Comparison of ENCODE assay signal across 16 cellular contexts in genomic region chr1:246680696-246681127, GRCh38. TPM values are rescaled to one million over a fixed set of nuclear protein-coding genes. Genes with fewer than 3 reads are reported as not detected.
DNase-seq lines count a peak whose midpoint lies in the region; ATAC-seq and TF ChIP-seq lines count a peak whose summit lies in the region.
"Had no signal": no experiment of that assay in that cellular context is flagged by ENCODE, and none has a peak within 500 bp of the region (broad histone marks: within the 10 kb centered on the region; RNA-seq: fewer than 3 reads in every experiment).

No MANE protein-coding gene starts in this region.

- DNase-seq in WERI-Rb-1 (peak; percentile 98), left ventricle myocardium superior (no peak), gastrocnemius medialis (no peak), A673 (ENCODE audit: low spot score) (no peak), WTC11 (ENCODE audit: low spot score) (no peak)
- no peak for DNase-seq in activated naive CD4-positive, alpha-beta T cell treated with anti-CD3 and anti-CD28 coated beads, Interleukin-2, amount 50 U/mL, for 16 hours
- DNase-seq in stimulated activated naive CD8-positive, alpha-beta T cell treated with anti-CD3 and anti-CD28 coated beads, Interleukin-15, Interleukin-2, amounts not matched to agents 100 U/mL and 50 U/mL, for 24 hours: no peak
- DNase-seq: activated CD4-positive, alpha-beta T cell treated with anti-CD3 and anti-CD28 coated beads for 36 hours; mesendoderm; NK-92 treated with Interleukin-12 subunit alpha and Interleukin-12 subunit beta, amount 100 ng/mL, for 24 hours; stimulated activated naive CD4-positive, alpha-beta T cell; uterus had no signal

- no peak overlapping the region for H3K27ac Mint-ChIP-seq in WTC11
- H3K27ac Mint-ChIP-seq: activated CD4-positive, alpha-beta T cell treated with anti-CD3 and anti-CD28 coated beads for 36 hours; activated naive CD8-positive, alpha-beta T cell had no signal

- no peaks in the 10 kb centered on the region for H3K36me3 Mint-ChIP-seq in WTC11

- no peaks in the 10 kb centered on the region for H3K79me2 ChIP-seq in DOHH2 (ENCODE audit: control insufficient read depth, low read length)

- no peak overlapping the region for H3K4me3 Mint-ChIP-seq in WTC11
- H3K4me3 Mint-ChIP-seq: activated CD4-positive, alpha-beta T cell treated with anti-CD3 and anti-CD28 coated beads for 36 hours; activated naive CD8-positive, alpha-beta T cell had no signal

- no peaks in the 10 kb centered on the region for H3K9me3 Mint-ChIP-seq in WTC11

- in situ Hi-C loops in gastrocnemius medialis (cut with MboI; ENCODE audit: low sequenced_read_pairs in 4 of 4): no loop called here

- H3K4me1 Mint-ChIP-seq in WTC11: no peaks in the 10 kb centered on the region
- H3K4me1 Mint-ChIP-seq: activated CD4-positive, alpha-beta T cell treated with anti-CD3 and anti-CD28 coated beads for 36 hours had no signal

- POLR2A ChIA-PET in A673 (lab: Charles Lee; ENCODE audit: low non-redundant PET): no interaction called here
- POLR2A ChIA-PET in WTC11 (lab: Charles Lee): no interaction called here

- H3K4me3 ChIP-seq in DOHH2 (ENCODE audit: low read length): peak overlapping the region; percentile 68
- H3K4me3 ChIP-seq in WERI-Rb-1 (ENCODE audit: low read depth, low read length): peak overlapping the region; percentile 38
- peak overlapping the region in 1 of 4 donors; percentile 14 for H3K4me3 ChIP-seq in gastrocnemius medialis
- no peak overlapping the region for H3K4me3 ChIP-seq in A673 (ENCODE audit: low read depth, low read length, poor library complexity, severe bottlenecking)
- H3K4me3 ChIP-seq: sigmoid colon, uterus had no signal

- no peak for TF ChIP-seq POLR2A in gastrocnemius medialis (IDR thresholded peaks at IDR 0.05)

- H3K27ac ChIP-seq in DOHH2 (ENCODE audit: low read depth, low read length): peak overlapping the region; percentile 68
- peak overlapping the region; percentile 97 for H3K27ac ChIP-seq in WERI-Rb-1
- H3K27ac ChIP-seq in gastrocnemius medialis: peak overlapping the region in 3 of 4 donors; percentile 0 to 65 (median 54)
- H3K27ac ChIP-seq in A673 (ENCODE audit: low read depth, low read length, poor library complexity, severe bottlenecking): no peak overlapping the region
- H3K27ac ChIP-seq: neutrophil had no signal

- H3K4me1 ChIP-seq in DOHH2 (ENCODE audit: control insufficient read depth, low read length): peaks cover 38% of the 10 kb centered on the region
- H3K4me1 ChIP-seq in gastrocnemius medialis: peaks cover 37 to 38% of the 10 kb centered on the region in 2 donors
- peaks cover 7% of the 10 kb centered on the region for H3K4me1 ChIP-seq in A673 (ENCODE audit: insufficient read depth, low read length, poor library complexity, severe bottlenecking)
- H3K4me1 ChIP-seq: uterus had no signal

- H3K4me2 ChIP-seq in DOHH2 (ENCODE audit: low read length): peak overlapping the region; percentile 87

- ATAC-seq in left ventricle myocardium superior: peak; percentile 47
- ATAC-seq in gastrocnemius medialis: peak in 1 of 2 donors; percentile 36
- no peak for ATAC-seq in WTC11
- no peak for ATAC-seq in stimulated activated naive CD8-positive, alpha-beta T cell treated with anti-CD3 and anti-CD28 coated beads, Interleukin-15, Interleukin-2, amounts not matched to agents 100 U/mL and 50 U/mL, for 24 hours
- ATAC-seq: activated CD4-positive, alpha-beta T cell treated with anti-CD3 and anti-CD28 coated beads for 36 hours had no signal

- H3K9me2 ChIP-seq in DOHH2 (replicated peaks; ENCODE audit: control insufficient read depth, low read length): no peaks in the 10 kb centered on the region

- H3K9me3 ChIP-seq in DOHH2 (ENCODE audit: control insufficient read depth, insufficient read depth, low read length): no peaks in the 10 kb centered on the region
- H3K9me3 ChIP-seq in WERI-Rb-1 (ENCODE audit: severe bottlenecking): peaks cover 11% of the 10 kb centered on the region
- no peaks in the 10 kb centered on the region for H3K9me3 ChIP-seq in gastrocnemius medialis
- no peaks in the 10 kb centered on the region for H3K9me3 ChIP-seq in A673 (ENCODE audit: low read depth, low read length, poor library complexity, severe bottlenecking)
- H3K9me3 ChIP-seq: neutrophil, sigmoid colon, uterus had no signal

- CTCF ChIA-PET in A673 (lab: Charles Lee): interaction anchor here (1.1 kb wide), 1 partner anchor 8 kb away, joined by 3 read pairs; no protein-coding TSS in a partner anchor
- CTCF ChIA-PET in WTC11 (lab: Charles Lee): interaction anchor here (0.7 to 3.5 kb wide), 3 partner anchors 9 to 17 kb away, joined by 3 to 17 read pairs (median 3); no protein-coding TSS in a partner anchor

- no peaks in the 10 kb centered on the region for H4K20me1 ChIP-seq in DOHH2 (ENCODE audit: control insufficient read depth, insufficient read depth, low read depth, low read length)

- no peaks in the 10 kb centered on the region for H3K27me3 ChIP-seq in DOHH2 (ENCODE audit: control insufficient read depth, low read length)
- H3K27me3 ChIP-seq in WERI-Rb-1 (ENCODE audit: insufficient read depth, low read depth, severe bottlenecking): no peaks in the 10 kb centered on the region
- H3K27me3 ChIP-seq in gastrocnemius medialis: no peaks in the 10 kb centered on the region
- H3K27me3 ChIP-seq in A673 (replicated peaks; ENCODE audit: insufficient read depth, low read depth, low read length, poor library complexity): no peaks in the 10 kb centered on the region
- H3K27me3 ChIP-seq: neutrophil, sigmoid colon, uterus had no signal

- TF ChIP-seq CTCF in DOHH2 (IDR thresholded peaks at IDR 0.05; ENCODE audit: low read depth, low read length, poor library complexity, severe bottlenecking) (no peak), WERI-Rb-1 (IDR thresholded peaks at IDR 0.05; ENCODE audit: low read depth, low read length) (no peak), gastrocnemius medialis (IDR thresholded peaks at IDR 0.05 in 4 of 5, conservative IDR thresholded peaks at IDR 0.05 in 1 of 5) (no peak), A673 (conservative IDR thresholded peaks at IDR 0.05; ENCODE audit: low read depth, low read length) (no peak), WTC11 (IDR thresholded peaks at IDR 0.05) (no peak)

- no peaks in the 10 kb centered on the region for H3K27me3 Mint-ChIP-seq in WTC11 (ENCODE audit: low read depth)
- H3K27me3 Mint-ChIP-seq: activated CD4-positive, alpha-beta T cell treated with anti-CD3 and anti-CD28 coated beads for 36 hours; activated naive CD8-positive, alpha-beta T cell had no signal

- no TSS peak for BruUV-seq in A673 (replicated peaks; lab: Mats Ljungman, UMichigan)

- peaks cover 16% of the 10 kb centered on the region for H3F3A ChIP-seq in DOHH2 (ENCODE audit: control insufficient read depth, insufficient read depth)

- H3K36me3 ChIP-seq in DOHH2 (ENCODE audit: control insufficient read depth, low read length): no peaks in the 10 kb centered on the region
- no peaks in the 10 kb centered on the region for H3K36me3 ChIP-seq in WERI-Rb-1
- H3K36me3 ChIP-seq in gastrocnemius medialis: no peaks in the 10 kb centered on the region
- H3K36me3 ChIP-seq in A673 (ENCODE audit: insufficient read depth, low read length, poor library complexity, severe bottlenecking): no peaks in the 10 kb centered on the region
- H3K36me3 ChIP-seq: neutrophil, sigmoid colon, uterus had no signal

- intact Hi-C loops in left ventricle myocardium superior (cut with micrococcal nuclease) (no loop called here), gastrocnemius medialis (cut with DNase I; ENCODE audit: low total_unique reads) (no loop called here), A673 (cut with micrococcal nuclease; ENCODE audit: unreplicated experiment) (no loop called here)

TF ChIP-seq in WTC11, 78 proteins besides CTCF, POLR2A, EP300 and RAD21 (continues in another document):
- no peak for TF ChIP-seq GTF2I (CRISPR knock-in tag; conservative IDR thresholded peaks at IDR 0.05)
- no peak for TF ChIP-seq ATF3 (CRISPR knock-in tag; conservative IDR thresholded peaks at IDR 0.05)
- no peak for TF ChIP-seq MYBL2 (CRISPR knock-in tag; IDR thresholded peaks at IDR 0.05)
- no peak for TF ChIP-seq RORB (CRISPR knock-in tag; IDR thresholded peaks at IDR 0.05)
- no peak for TF ChIP-seq ZNF219 (CRISPR knock-in tag; IDR thresholded peaks at IDR 0.05; ENCODE audit: borderline replicate concordance)
- TF ChIP-seq IRF1 (CRISPR knock-in tag; IDR thresholded peaks at IDR 0.05): no peak
- no peak for TF ChIP-seq FOXP4 (CRISPR knock-in tag; IDR thresholded peaks at IDR 0.05)
- no peak for TF ChIP-seq NFATC4 (CRISPR knock-in tag; IDR thresholded peaks at IDR 0.05)
- TF ChIP-seq TCF7 (CRISPR knock-in tag; IDR thresholded peaks at IDR 0.05; ENCODE audit: low read depth): no peak

RNA-seq across cellular contexts. Expression of gene SCCPDH, which starts 43.5 kb away (rescaled TPM):
- 30.8 TPM for total RNA-seq in left ventricle myocardium superior
- total RNA-seq in gastrocnemius medialis: 10 to 100 TPM; 28.3 to 43.0 (median 35.1) TPM
- total RNA-seq in A673 (2021): 40.3 and 41.7 TPM in 2 replicates
- 10.9 to 13.0 TPM (median 12.4 TPM) in 3 replicates for total RNA-seq in WTC11 (2021)
